Comparison of ENCODE assay signal across 6 cellular contexts in the genomic region with DNA sequence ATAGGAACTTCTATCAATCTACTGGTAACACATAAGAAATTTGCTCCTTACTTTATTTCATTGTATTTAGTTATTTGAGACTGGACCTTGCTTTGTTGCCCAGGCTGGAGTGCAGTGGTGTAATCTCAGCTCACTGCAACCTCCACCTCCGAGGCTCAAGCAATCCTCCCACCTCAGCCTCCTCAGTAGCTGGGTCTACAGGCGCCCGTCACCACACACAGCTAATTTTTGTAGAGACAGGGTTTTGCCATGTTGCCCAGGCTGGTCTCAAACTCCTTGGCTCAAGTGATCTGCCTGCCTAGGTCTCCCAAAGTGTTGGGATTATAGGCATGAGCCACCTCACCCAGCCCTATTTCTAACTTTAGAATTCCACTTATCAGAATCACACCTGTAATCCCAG. TPM values are rescaled to one million over a fixed set of nuclear protein-coding genes. Genes with fewer than 3 reads are reported as not detected.
DNase-seq lines count a peak whose midpoint lies in the region; ATAC-seq, FAIRE-seq and TF ChIP-seq lines count a peak whose summit lies in the region.
"Not testable (repeated sequence)": the region's sequence is repeated elsewhere in the genome, so short reads cannot be mapped to it uniquely, and the experiment has no call there.

No MANE protein-coding gene starts in this region.

- H3K27me3 ChIP-seq in K562 (ENCODE audit: control insufficient read depth in 2 of 2, insufficient read depth in 2 of 2, low read length in 2 of 2); right atrium auricular region; HepG2 (ENCODE audit: control insufficient read depth in 1 of 2, insufficient read depth in 2 of 2, low read length in 2 of 2): not testable (repeated sequence)

- H3K36me3 ChIP-seq in K562 (ENCODE audit: control insufficient read depth, insufficient read depth, low read length); right atrium auricular region; HepG2 (replicated peaks in 1 of 2; ENCODE audit: control insufficient read depth in 1 of 2, insufficient read depth in 2 of 2, low read length in 2 of 2): not testable (repeated sequence)

- CTCF ChIA-PET in K562 (lab: Yijun Ruan, JAX; ENCODE audit: low intra/inter-chr PET ratio); HepG2 (lab: Yijun Ruan, JAX; ENCODE audit: low intra/inter-chr PET ratio, low total read pairs): not testable (repeated sequence)

- intact Hi-C loops in K562 (cut with micrococcal nuclease); HepG2 (cut with micrococcal nuclease; ENCODE audit: unreplicated experiment); sciatic nerve (cut with DNase I): not testable (repeated sequence)

- POLR2A ChIA-PET in K562 (lab: Yijun Ruan, JAX); HepG2 (lab: Yijun Ruan, JAX): not testable (repeated sequence)

- not testable (repeated sequence) for H3K9me1 ChIP-seq in K562 (ENCODE audit: control insufficient read depth, insufficient read depth, low read length)

- not testable (repeated sequence) for H3K4me1 ChIP-seq in K562 (replicated peaks in 1 of 2; ENCODE audit: control insufficient read depth in 2 of 2, insufficient read depth in 2 of 2, low read length in 2 of 2); right atrium auricular region
- peaks cover 19% of the 10 kb centered on the region for H3K4me1 ChIP-seq in HepG2 (ENCODE audit: insufficient read depth, low read length)

- H4K20me1 ChIP-seq in K562 (replicated peaks; ENCODE audit: control insufficient read depth, insufficient read depth, low read length); HepG2 (ENCODE audit: insufficient read depth, low read length): not testable (repeated sequence)

- TF ChIP-seq EP300 in K562 (IDR thresholded peaks at IDR 0.05; ENCODE audit: low read length); HepG2 (IDR thresholded peaks at IDR 0.05; ENCODE audit: low read depth in 2 of 2, low read length in 2 of 2); HepG2 (CRISPR knock-in tag; IDR thresholded peaks at IDR 0.05; ENCODE audit: borderline replicate concordance): not testable (repeated sequence)

- TF ChIP-seq POLR2A in K562 (conservative IDR thresholded peaks at IDR 0.05); HepG2 (IDR thresholded peaks at IDR 0.05; ENCODE audit: insufficient read depth in 1 of 2, low read depth in 2 of 2, low read length in 2 of 2): not testable (repeated sequence)

- H3K9me3 ChIP-seq in K562 (replicated peaks; ENCODE audit: control insufficient read depth, insufficient read depth, low read depth, low read length); right atrium auricular region; HepG2 (ENCODE audit: low read length): not testable (repeated sequence)

- not testable (repeated sequence) for H3K79me2 ChIP-seq in K562 (ENCODE audit: control insufficient read depth, insufficient read depth, low read length); HepG2 (ENCODE audit: insufficient read depth, low read length)

- FAIRE-seq in K562 (lab: Jason Lieb, UNC); HepG2 (lab: Jason Lieb, UNC): not testable (repeated sequence)

- not testable (repeated sequence) for H3K27ac ChIP-seq in K562 (ENCODE audit: extremely low read depth, low read depth, low read length); right atrium auricular region; HepG2 (ENCODE audit: extremely low read length, insufficient read depth, low read length)

- not testable (repeated sequence) for H3K4me2 ChIP-seq in K562 (ENCODE audit: insufficient read depth, low read length); HepG2 (ENCODE audit: low read depth, low read length)

- BruUV-seq in K562 (replicated peaks; lab: Mats Ljungman, UMichigan); HepG2 (replicated peaks; lab: Mats Ljungman, UMichigan): not testable (repeated sequence)

- not testable (repeated sequence) for H2AFZ ChIP-seq in K562 (ENCODE audit: low read depth, low read length); HepG2 (ENCODE audit: low read length)

- H3K9ac ChIP-seq in K562 (ENCODE audit: insufficient read depth in 1 of 2, low read depth in 2 of 2, low read length in 2 of 2); HepG2 (ENCODE audit: insufficient read depth, low read depth, low read length): not testable (repeated sequence)

- 54% methylated on average over 3 of the region's 3 CpGs for WGBS in K562 (ENCODE audit: insufficient coverage, low coverage, missing lambda C conversion rate)
- WGBS in HepG2 (ENCODE audit: low lambda C conversion rate): 80% methylated on average over 3 of the region's 3 CpGs

- not testable (repeated sequence) for TF ChIP-seq CTCF in K562 (IDR thresholded peaks at IDR 0.05 in 2 of 3, conservative IDR thresholded peaks at IDR 0.05 in 1 of 3; ENCODE audit: insufficient read depth in 2 of 3, low read depth in 1 of 3, low read length in 3 of 3); right atrium auricular region (IDR thresholded peaks at IDR 0.05); HepG2 (CRISPR knock-in tag; IDR thresholded peaks at IDR 0.05)

- H3K4me3 ChIP-seq in K562; right atrium auricular region; HepG2 (replicated peaks in 1 of 3; ENCODE audit: insufficient read depth in 1 of 3, low read depth in 2 of 3, low read length in 3 of 3): not testable (repeated sequence)

- not testable (repeated sequence) for TF ChIP-seq RAD21 in K562 (CRISPR knock-in tag; conservative IDR thresholded peaks at IDR 0.05 in 1 of 2, IDR thresholded peaks at IDR 0.05 in 1 of 2); HepG2 (CRISPR knock-in tag; IDR thresholded peaks at IDR 0.05)

- in situ Hi-C loops in K562 (cut with MboI); HepG2 (cut with HindIII; ENCODE audit: extremely low pct_ligation_motif_present, low pct_unique_long_range_greater_than_20kb): not testable (repeated sequence)

- not testable (repeated sequence) for ATAC-seq in K562, HepG2, sciatic nerve

- DNase-seq in activated CD8-positive, alpha-beta memory T cell treated with anti-CD3 and anti-CD28 coated beads for 24 hours: peak; percentile 15
- not testable (repeated sequence) for DNase-seq in K562 (ENCODE audit: extremely low read depth in 1 of 4, low spot score in 3 of 4); HepG2 (ENCODE audit: low spot score)
- DNase-seq in right atrium auricular region (ENCODE audit: low spot score) (peak; percentile 43), sciatic nerve (ENCODE audit: low spot score) (peak; percentile 14), ureter (ENCODE audit: low spot score) (peak; percentile 5)

RNA-seq across cellular contexts. Expression of gene WDR47, which starts 10.2 kb away (rescaled TPM):
- 11.7 and 26.2 TPM in 2 replicates for total RNA-seq in K562 (2011; cell fraction: chromatin; rRNA removed; ENCODE audit: low replicate concordance)
- total RNA-seq in K562 (2011; cell fraction: nucleolus; rRNA removed): 6.7 and 9.2 TPM in 2 replicates
- 8.9 and 9.0 TPM in 2 replicates for total RNA-seq in K562 (2011; cell fraction: nucleoplasm; rRNA removed)
- 3.5 and 3.8 TPM in 2 replicates for total RNA-seq in K562 (2014; rRNA removed)
- 6.1 and 6.8 TPM in 2 replicates for total RNA-seq in K562 (2014; rRNA removed; fragmentation: Illumina TruSeq; extraction: Trizol)
- total RNA-seq in K562 (2015; rRNA removed; fragmentation: Illumina TruSeq; extraction: Trizol): 6.6 and 6.7 TPM in 2 replicates
- total RNA-seq in K562 (2021): 6.1 and 9.6 TPM in 2 replicates
- 8.8 and 10.1 TPM in 2 replicates for polyA plus RNA-seq in K562 (2011; rRNA removed)
- 1.6 and 3.7 TPM in 2 replicates for polyA plus RNA-seq in K562 (2011; cell fraction: cytosol; rRNA removed)
- 6.2 and 8.8 TPM in 2 replicates for polyA plus RNA-seq in K562 (2011; cell fraction: nucleus; rRNA removed)
- polyA plus RNA-seq in K562 (2012): 3.9 and 4.1 TPM in 2 replicates
- 4.5 and 4.9 TPM in 2 replicates for polyA plus RNA-seq in K562 (2014; fragmentation: Illumina TruSeq; extraction: Trizol)
- 1 to 10 TPM; 1.3 to 2.0 TPM for polyA plus RNA-seq in K562 (2014; fragmentation: Nextera tagmentation; extraction: Ambion mirVana)
- polyA plus RNA-seq in K562 (2014; rRNA removed): 3.9 and 4.0 TPM in 2 replicates
- polyA minus RNA-seq in K562 (2011; rRNA and poly(A)+ RNA removed): 16.2 and 16.3 TPM in 2 replicates
- 5.5 and 12.3 TPM in 2 replicates for polyA minus RNA-seq in K562 (2011; cell fraction: cytosol; rRNA and poly(A)+ RNA removed)
- 7.4 and 9.4 TPM in 2 replicates for polyA minus RNA-seq in K562 (2011; cell fraction: nucleus; rRNA and poly(A)+ RNA removed)
- total RNA-seq in right atrium auricular region: 10 to 100 TPM; 14.0 to 22.4 TPM
- total RNA-seq in HepG2 (2016; rRNA removed; fragmentation: Illumina TruSeq; extraction: Trizol): 5.9 and 6.0 TPM in 2 replicates
- total RNA-seq in HepG2 (2016; cell fraction: cytosol; rRNA removed; fragmentation: Illumina TruSeq; extraction: Trizol; ENCODE audit: low read depth): 2.0 and 2.2 TPM in 2 replicates
- total RNA-seq in HepG2 (2016; cell fraction: insoluble cytoplasmic fraction; rRNA removed; fragmentation: Illumina TruSeq; extraction: Trizol): 5.5 and 7.3 TPM in 2 replicates
- total RNA-seq in HepG2 (2016; cell fraction: membrane; rRNA removed; fragmentation: Illumina TruSeq; extraction: Trizol): 3.1 and 4.0 TPM in 2 replicates
- total RNA-seq in HepG2 (2016; cell fraction: nucleus; rRNA removed; fragmentation: Illumina TruSeq; extraction: Trizol): 7.6 and 7.7 TPM in 2 replicates
- 3.7 and 4.3 TPM in 2 replicates for polyA plus RNA-seq in HepG2 (2011; rRNA removed)
- polyA plus RNA-seq in HepG2 (2011; cell fraction: cytosol; rRNA removed): 1.7 and 2.7 TPM in 2 replicates
- 5.3 and 5.7 TPM in 2 replicates for polyA plus RNA-seq in HepG2 (2011; cell fraction: nucleus; rRNA removed)
- polyA plus RNA-seq in HepG2 (2012): 3.1 and 3.2 TPM in 2 replicates
- 0.14 and 0.19 TPM in 2 replicates for polyA plus RNA-seq in HepG2 (2016; cell fraction: cytosol; fragmentation: Illumina TruSeq; extraction: Trizol; ENCODE audit: low read depth)
- 4.0 and 4.5 TPM in 2 replicates for polyA plus RNA-seq in HepG2 (2016; cell fraction: insoluble cytoplasmic fraction; fragmentation: Illumina TruSeq; extraction: Trizol; ENCODE audit: low read depth)
- 0.56 and 0.84 TPM in 2 replicates for polyA plus RNA-seq in HepG2 (2016; cell fraction: membrane; fragmentation: Illumina TruSeq; extraction: Trizol; ENCODE audit: low read depth)
- 8.1 and 9.3 TPM in 2 replicates for polyA plus RNA-seq in HepG2 (2016; cell fraction: nucleus; fragmentation: Illumina TruSeq; extraction: Trizol; ENCODE audit: insufficient read depth, low read depth)
- polyA minus RNA-seq in HepG2 (2011; rRNA and poly(A)+ RNA removed; ENCODE audit: low replicate concordance): 3.0 and 7.0 TPM in 2 replicates
- polyA minus RNA-seq in HepG2 (2011; cell fraction: cytosol; rRNA and poly(A)+ RNA removed): 6.3 and 7.3 TPM in 2 replicates
- 8.0 and 10.6 TPM in 2 replicates for polyA minus RNA-seq in HepG2 (2011; cell fraction: nucleus; rRNA and poly(A)+ RNA removed)
- total RNA-seq in sciatic nerve: 24.6 TPM
- 18.8 TPM for total RNA-seq in ureter

RNA-seq across cellular contexts. Expression of gene TAF13, which starts 23.7 kb away (rescaled TPM):
- 6.3 and 21.5 TPM in 2 replicates for total RNA-seq in K562 (2011; cell fraction: chromatin; rRNA removed; ENCODE audit: low replicate concordance)
- 4.9 and 5.5 TPM in 2 replicates for total RNA-seq in K562 (2011; cell fraction: nucleolus; rRNA removed)
- total RNA-seq in K562 (2011; cell fraction: nucleoplasm; rRNA removed): 18.3 and 30.8 TPM in 2 replicates
- 22.9 and 26.6 TPM in 2 replicates for total RNA-seq in K562 (2014; rRNA removed)
- total RNA-seq in K562 (2014; rRNA removed; fragmentation: Illumina TruSeq; extraction: Trizol): 77.2 and 85.1 TPM in 2 replicates
- 49.2 and 52.1 TPM in 2 replicates for total RNA-seq in K562 (2015; rRNA removed; fragmentation: Illumina TruSeq; extraction: Trizol)
- total RNA-seq in K562 (2021): 35.3 and 39.4 TPM in 2 replicates
- polyA plus RNA-seq in K562 (2011; rRNA removed): 35.9 and 61.5 TPM in 2 replicates
- 2.8 and 14.0 TPM in 2 replicates for polyA plus RNA-seq in K562 (2011; cell fraction: cytosol; rRNA removed)
- polyA plus RNA-seq in K562 (2011; cell fraction: nucleus; rRNA removed): 1.6 and 2.9 TPM in 2 replicates
- polyA plus RNA-seq in K562 (2012): 25.8 and 65.1 TPM in 2 replicates
- polyA plus RNA-seq in K562 (2014; fragmentation: Illumina TruSeq; extraction: Trizol): 46.7 and 57.6 TPM in 2 replicates
- polyA plus RNA-seq in K562 (2014; fragmentation: Nextera tagmentation; extraction: Ambion mirVana): 10 to 100 TPM; 14.9 to 21.0 TPM
- polyA plus RNA-seq in K562 (2014; rRNA removed): 38.7 and 39.6 TPM in 2 replicates
- 53.5 and 57.2 TPM in 2 replicates for polyA minus RNA-seq in K562 (2011; rRNA and poly(A)+ RNA removed)
- 22.9 and 30.5 TPM in 2 replicates for polyA minus RNA-seq in K562 (2011; cell fraction: cytosol; rRNA and poly(A)+ RNA removed)
- polyA minus RNA-seq in K562 (2011; cell fraction: nucleus; rRNA and poly(A)+ RNA removed): 2.6 and 5.9 TPM in 2 replicates
- total RNA-seq in right atrium auricular region: 10 to 100 TPM; 32.2 to 35.9 TPM
- 36.3 and 62.1 TPM in 2 replicates for total RNA-seq in HepG2 (2016; rRNA removed; fragmentation: Illumina TruSeq; extraction: Trizol)
- 9.0 and 10.1 TPM in 2 replicates for total RNA-seq in HepG2 (2016; cell fraction: cytosol; rRNA removed; fragmentation: Illumina TruSeq; extraction: Trizol; ENCODE audit: low read depth)
- total RNA-seq in HepG2 (2016; cell fraction: insoluble cytoplasmic fraction; rRNA removed; fragmentation: Illumina TruSeq; extraction: Trizol): 40.2 and 62.3 TPM in 2 replicates
- total RNA-seq in HepG2 (2016; cell fraction: membrane; rRNA removed; fragmentation: Illumina TruSeq; extraction: Trizol): 28.6 and 37.3 TPM in 2 replicates
- total RNA-seq in HepG2 (2016; cell fraction: nucleus; rRNA removed; fragmentation: Illumina TruSeq; extraction: Trizol): 15.9 and 16.8 TPM in 2 replicates
- polyA plus RNA-seq in HepG2 (2011; rRNA removed): 8.6 and 11.5 TPM in 2 replicates
- 2.9 and 5.7 TPM in 2 replicates for polyA plus RNA-seq in HepG2 (2011; cell fraction: cytosol; rRNA removed)
- polyA plus RNA-seq in HepG2 (2011; cell fraction: nucleus; rRNA removed): 1.1 and 2.3 TPM in 2 replicates
- 17.4 and 25.3 TPM in 2 replicates for polyA plus RNA-seq in HepG2 (2012)
- polyA plus RNA-seq in HepG2 (2016; cell fraction: cytosol; fragmentation: Illumina TruSeq; extraction: Trizol; ENCODE audit: low read depth): 9.4 and 9.5 TPM in 2 replicates
- polyA plus RNA-seq in HepG2 (2016; cell fraction: insoluble cytoplasmic fraction; fragmentation: Illumina TruSeq; extraction: Trizol; ENCODE audit: low read depth): 69.4 and 70.2 TPM in 2 replicates
- 26.1 and 31.2 TPM in 2 replicates for polyA plus RNA-seq in HepG2 (2016; cell fraction: membrane; fragmentation: Illumina TruSeq; extraction: Trizol; ENCODE audit: low read depth)
- polyA plus RNA-seq in HepG2 (2016; cell fraction: nucleus; fragmentation: Illumina TruSeq; extraction: Trizol; ENCODE audit: insufficient read depth, low read depth): 29.1 and 33.5 TPM in 2 replicates
- polyA minus RNA-seq in HepG2 (2011; rRNA and poly(A)+ RNA removed; ENCODE audit: low replicate concordance): 2.6 and 6.6 TPM in 2 replicates
- 10.6 and 12.0 TPM in 2 replicates for polyA minus RNA-seq in HepG2 (2011; cell fraction: cytosol; rRNA and poly(A)+ RNA removed)
- polyA minus RNA-seq in HepG2 (2011; cell fraction: nucleus; rRNA and poly(A)+ RNA removed): 5.9 and 7.8 TPM in 2 replicates
- total RNA-seq in sciatic nerve: 39.9 TPM
- total RNA-seq in ureter: 27.0 TPM

RNA-seq across cellular contexts. Expression of gene TMEM167B, which starts 38.4 kb away (rescaled TPM):
- 18.1 and 23.4 TPM in 2 replicates for total RNA-seq in K562 (2011; cell fraction: chromatin; rRNA removed; ENCODE audit: low replicate concordance)
- 17.2 and 20.7 TPM in 2 replicates for total RNA-seq in K562 (2011; cell fraction: nucleolus; rRNA removed)
- 28.7 and 30.7 TPM in 2 replicates for total RNA-seq in K562 (2011; cell fraction: nucleoplasm; rRNA removed)
- total RNA-seq in K562 (2014; rRNA removed) (17.2 and 25.8 TPM in 2 replicates), K562 (2014; rRNA removed; fragmentation: Illumina TruSeq; extraction: Trizol) (32.2 and 38.2 TPM in 2 replicates), K562 (2015; rRNA removed; fragmentation: Illumina TruSeq; extraction: Trizol) (29.0 and 33.4 TPM in 2 replicates), K562 (2021) (34.1 and 35.6 TPM in 2 replicates), right atrium auricular region (10 to 100 TPM; 18.9 to 23.9 TPM), HepG2 (2016; rRNA removed; fragmentation: Illumina TruSeq; extraction: Trizol) (22.4 and 24.4 TPM in 2 replicates), sciatic nerve (39.4 TPM), ureter (55.1 TPM)
- polyA plus RNA-seq in K562 (2011; rRNA removed) (26.0 and 26.7 TPM in 2 replicates), K562 (2014; fragmentation: Illumina TruSeq; extraction: Trizol) (35.2 and 36.4 TPM in 2 replicates), K562 (2014; fragmentation: Nextera tagmentation; extraction: Ambion mirVana) (10 to 100 TPM; 25.0 to 36.3 TPM), K562 (2014; rRNA removed) (17.2 and 26.5 TPM in 2 replicates), HepG2 (2011; rRNA removed) (9.5 and 10.2 TPM in 2 replicates)
- 10.8 and 15.9 TPM in 2 replicates for polyA plus RNA-seq in K562 (2011; cell fraction: cytosol; rRNA removed)
- polyA plus RNA-seq in K562 (2011; cell fraction: nucleus; rRNA removed): 10.9 and 18.1 TPM in 2 replicates
- 29.7 and 33.2 TPM in 2 replicates for polyA plus RNA-seq in K562 (2012)
- 17.3 and 27.7 TPM in 2 replicates for polyA minus RNA-seq in K562 (2011; rRNA and poly(A)+ RNA removed)
- 15.3 and 18.0 TPM in 2 replicates for polyA minus RNA-seq in K562 (2011; cell fraction: cytosol; rRNA and poly(A)+ RNA removed)
- polyA minus RNA-seq in K562 (2011; cell fraction: nucleus; rRNA and poly(A)+ RNA removed): 4.7 and 9.4 TPM in 2 replicates
- 4.3 and 5.4 TPM in 2 replicates for total RNA-seq in HepG2 (2016; cell fraction: cytosol; rRNA removed; fragmentation: Illumina TruSeq; extraction: Trizol; ENCODE audit: low read depth)
- 23.6 and 26.0 TPM in 2 replicates for total RNA-seq in HepG2 (2016; cell fraction: insoluble cytoplasmic fraction; rRNA removed; fragmentation: Illumina TruSeq; extraction: Trizol)
- 14.2 and 15.4 TPM in 2 replicates for total RNA-seq in HepG2 (2016; cell fraction: membrane; rRNA removed; fragmentation: Illumina TruSeq; extraction: Trizol)
- 15.0 and 18.4 TPM in 2 replicates for total RNA-seq in HepG2 (2016; cell fraction: nucleus; rRNA removed; fragmentation: Illumina TruSeq; extraction: Trizol)
- polyA plus RNA-seq in HepG2 (2011; cell fraction: cytosol; rRNA removed): 6.3 and 7.9 TPM in 2 replicates
- polyA plus RNA-seq in HepG2 (2011; cell fraction: nucleus; rRNA removed): 4.6 and 5.9 TPM in 2 replicates
- polyA plus RNA-seq in HepG2 (2012): 21.2 and 25.3 TPM in 2 replicates
- 4.8 and 7.2 TPM in 2 replicates for polyA plus RNA-seq in HepG2 (2016; cell fraction: cytosol; fragmentation: Illumina TruSeq; extraction: Trizol; ENCODE audit: low read depth)
- polyA plus RNA-seq in HepG2 (2016; cell fraction: insoluble cytoplasmic fraction; fragmentation: Illumina TruSeq; extraction: Trizol; ENCODE audit: low read depth): 22.2 and 24.2 TPM in 2 replicates
- 9.2 and 10.4 TPM in 2 replicates for polyA plus RNA-seq in HepG2 (2016; cell fraction: membrane; fragmentation: Illumina TruSeq; extraction: Trizol; ENCODE audit: low read depth)
- polyA plus RNA-seq in HepG2 (2016; cell fraction: nucleus; fragmentation: Illumina TruSeq; extraction: Trizol; ENCODE audit: insufficient read depth, low read depth): 17.0 and 18.9 TPM in 2 replicates
- 2.5 and 3.6 TPM in 2 replicates for polyA minus RNA-seq in HepG2 (2011; rRNA and poly(A)+ RNA removed; ENCODE audit: low replicate concordance)
- polyA minus RNA-seq in HepG2 (2011; cell fraction: cytosol; rRNA and poly(A)+ RNA removed): 9.4 and 11.4 TPM in 2 replicates
- 5.8 and 7.1 TPM in 2 replicates for polyA minus RNA-seq in HepG2 (2011; cell fraction: nucleus; rRNA and poly(A)+ RNA removed)
